ENCODE assay signal across 8 cellular contexts in the genomic region with DNA sequence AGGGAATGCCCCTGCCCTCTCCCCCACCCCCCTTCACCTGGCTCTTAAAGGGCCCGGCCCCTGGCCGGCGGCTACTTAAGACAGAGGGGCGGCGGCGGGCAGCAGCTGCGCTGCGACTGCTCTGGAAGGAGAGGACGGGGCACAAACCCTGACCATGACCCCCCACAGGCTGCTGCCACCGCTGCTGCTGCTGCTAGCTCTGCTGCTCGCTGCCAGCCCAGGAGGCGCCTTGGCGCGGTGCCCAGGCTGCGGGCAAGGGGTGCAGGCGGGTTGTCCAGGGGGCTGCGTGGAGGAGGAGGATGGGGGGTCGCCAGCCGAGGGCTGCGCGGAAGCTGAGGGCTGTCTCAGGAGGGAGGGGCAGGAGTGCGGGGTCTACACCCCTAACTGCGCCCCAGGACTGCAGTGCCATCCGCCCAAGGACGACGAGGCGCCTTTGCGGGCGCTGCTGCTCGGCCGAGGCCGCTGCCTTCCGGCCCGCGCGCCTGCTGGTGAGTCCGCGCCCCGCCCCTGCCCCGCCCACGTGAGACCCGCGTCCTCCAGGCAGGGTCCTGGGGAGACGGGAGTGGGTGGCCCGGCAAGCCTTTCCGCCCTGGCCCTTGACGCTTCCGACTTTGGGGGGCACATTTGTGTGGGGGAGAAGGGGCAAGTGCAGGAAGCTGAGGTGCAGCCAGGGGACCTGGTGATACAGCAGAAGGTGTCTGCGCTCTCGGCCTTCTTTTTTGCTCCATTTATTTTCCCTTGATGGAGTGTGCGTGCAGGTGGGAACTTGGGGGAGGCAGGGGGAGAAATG. TPM values are rescaled to one million over a fixed set of nuclear protein-coding genes. Genes with fewer than 3 reads are reported as not detected.
A peak's percentile ranks its signal among the peaks of the same experiment; 100 is the strongest.
DNase-seq lines count a peak whose midpoint lies in the region; ATAC-seq and TF ChIP-seq lines count a peak whose summit lies in the region.

A gene with protein sequence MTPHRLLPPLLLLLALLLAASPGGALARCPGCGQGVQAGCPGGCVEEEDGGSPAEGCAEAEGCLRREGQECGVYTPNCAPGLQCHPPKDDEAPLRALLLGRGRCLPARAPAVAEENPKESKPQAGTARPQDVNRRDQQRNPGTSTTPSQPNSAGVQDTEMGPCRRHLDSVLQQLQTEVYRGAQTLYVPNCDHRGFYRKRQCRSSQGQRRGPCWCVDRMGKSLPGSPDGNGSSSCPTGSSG (plus strand): TSS at position 104 of the 790 bp plus-strand sequence. CDS start 51 bp downstream, at position 155.

- H3K4me1 ChIP-seq in esophagus (ENCODE audit: control insufficient read depth in 2 of 2, insufficient read depth in 2 of 2, low read length in 1 of 2) (peaks cover 0 to 13% of the 10 kb centered on the region in 2 donors), stomach (peaks cover 26 to 56% (median 37%) of the 10 kb centered on the region in 4 donors)

- TF ChIP-seq POLR2A in stomach (IDR thresholded peaks at IDR 0.05), result no peak

- TF ChIP-seq CTCF in AG10803 (conservative IDR thresholded peaks at IDR 0.05; ENCODE audit: low read length) (no peak), stomach (IDR thresholded peaks at IDR 0.05) (peak in 4 of 7 experiments; percentile 6 to 20 (median 16))

- no peak for TF ChIP-seq EP300 in stomach (IDR thresholded peaks at IDR 0.05)

- H3K27ac ChIP-seq in esophagus (ENCODE audit: low read depth in 2 of 2, low read length in 1 of 2) (peak within 1 kb of the TSS; percentile 81 to 86), stomach (peak within 1 kb of the TSS; percentile 73 to 91 (median 82))

- peaks cover 0 to 3% of the 10 kb centered on the region in 2 donors for H3K36me3 ChIP-seq in esophagus (ENCODE audit: control insufficient read depth in 2 of 2, insufficient read depth in 2 of 2, low read length in 1 of 2)
- H3K36me3 ChIP-seq in stomach, result peaks cover 0 to 9% (median 8%) of the 10 kb centered on the region in 4 donors

- no peaks in the 10 kb centered on the region for H3K27me3 ChIP-seq in esophagus (ENCODE audit: control insufficient read depth in 1 of 2, insufficient read depth in 2 of 2, low read length in 2 of 2)
- H3K27me3 ChIP-seq in stomach, result peaks cover 0 to 22% (median 0%) of the 10 kb centered on the region in 3 donors

- ATAC-seq in GM19438 (IDR thresholded peaks at IDR 0.05; ENCODE audit: low read depth, unreplicated experiment), result peak; percentile 56
- no peak for ATAC-seq in HG02610 (IDR thresholded peaks at IDR 0.05; ENCODE audit: unreplicated experiment)

- intact Hi-C loops in stomach (cut with DNase I; ENCODE audit: low total_unique reads), result no loop called here

- whole genome bisulfite sequencing in esophagus, 2 donors, result 1 to 2% methylated on average over 38 to 51 of the region's 51 CpGs
- 1 to 2% (median 2%) methylated on average over 21 to 51 of the region's 51 CpGs for whole genome bisulfite sequencing in stomach, 5 donors

- no peaks in the 10 kb centered on the region for H3K9me3 ChIP-seq in esophagus (ENCODE audit: control insufficient read depth in 2 of 2, insufficient read depth in 1 of 2, low read depth in 1 of 2, low read length in 1 of 2)
- no peaks in the 10 kb centered on the region for H3K9me3 ChIP-seq in stomach

- DNase-seq in AG10803 (ENCODE audit: low read depth) (peak; percentile 39), NCI-H69 (lab: John Stamatoyannopoulos, UW) (peak; percentile 85), activated T-cell treated with anti-CD3 and anti-CD28 coated beads for 48 hours (ENCODE audit: low read depth) (peak; percentile 59), myocyte (ENCODE audit: low read depth) (peak; percentile 50), stomach (peak; percentile 55)

- H3K4me3 ChIP-seq in AG10803 (ENCODE audit: low read length), result peak within 1 kb of the TSS; percentile 64
- peak within 1 kb of the TSS; percentile 41 to 49 for H3K4me3 ChIP-seq in esophagus (ENCODE audit: low read depth in 1 of 2, low read length in 2 of 2)
- peak within 1 kb of the TSS; percentile 51 to 66 (median 60) for H3K4me3 ChIP-seq in stomach

RNA-seq across cellular contexts. Expression of the gene that starts here (rescaled TPM):
- polyA plus RNA-seq in esophagus, result 10 to 100 TPM; 40.8 to 59.1 TPM
- 42.5 and 49.8 TPM in 2 replicates for total RNA-seq in myocyte
- polyA plus RNA-seq in myocyte (2012), result 17.4 TPM
- total RNA-seq in stomach, result 100 to 1,000 TPM in 2 of 5 donors, 10 to 100 TPM in 3; 22.6 to 388 (median 95.1) TPM
- polyA plus RNA-seq in stomach, result 100 to 1,000 TPM in 1 of 3 donors, 10 to 100 TPM in 2; 30.6 to 124 (median 54.7) TPM
